8 cellular contexts compared by ENCODE assay signal in genomic region chr3:5026046-5026362, GRCh38. TPM values are rescaled to one million over a fixed set of nuclear protein-coding genes. Genes with fewer than 3 reads are reported as not detected.
DNase-seq lines count a peak whose midpoint lies in the region; ATAC-seq and TF ChIP-seq lines count a peak whose summit lies in the region.

No MANE protein-coding gene starts in this region.

- H3K9me3 ChIP-seq in sigmoid colon: no peaks in the 10 kb centered on the region

- no peaks in the 10 kb centered on the region for H3K36me3 ChIP-seq in sigmoid colon

- CTCF ChIA-PET in activated CD4-positive, alpha-beta memory T cell treated with anti-CD3 and anti-CD28 coated beads, Interleukin-2, amount 10 ng/mL, durations not matched to agents 7 days and 5 days (lab: Charles Lee): interaction anchor here (0.7 to 4.7 kb wide), 19 partner anchors 8 to 314 kb away, joined by 3 to 47 read pairs (median 5); partner anchors contain the start of gene BHLHE40

- intact Hi-C loops in sigmoid colon (cut with DNase I): loop anchor here (2.0 kb wide), 2 partner anchors 39 to 305 kb away; no protein-coding TSS in a partner anchor

- peaks cover 62% of the 10 kb centered on the region for H3K4me1 Mint-ChIP-seq in activated CD4-positive, alpha-beta memory T cell treated with anti-CD3 and anti-CD28 coated beads, Interleukin-2, amount 10 ng/mL, durations not matched to agents 7 days and 5 days

- no peaks in the 10 kb centered on the region for H3K9me3 Mint-ChIP-seq in activated CD4-positive, alpha-beta memory T cell treated with anti-CD3 and anti-CD28 coated beads, Interleukin-2, amount 10 ng/mL, durations not matched to agents 7 days and 5 days

- H3K4me3 ChIP-seq in GM12865 (ENCODE audit: low read depth, low read length) (peak overlapping the region; percentile 57), sigmoid colon (peak overlapping the region in 3 of 4 donors; percentile 54 to 64 (median 58))

- no peak for TF ChIP-seq EP300 in sigmoid colon (IDR thresholded peaks at IDR 0.05)

- H3K27me3 ChIP-seq in foreskin keratinocyte (no peaks in the 10 kb centered on the region), sigmoid colon (no peaks in the 10 kb centered on the region)

- TF ChIP-seq POLR2A in sigmoid colon (IDR thresholded peaks at IDR 0.05): no peak

- peak overlapping the region; percentile 58 for H3K4me3 Mint-ChIP-seq in activated CD4-positive, alpha-beta memory T cell treated with anti-CD3 and anti-CD28 coated beads, Interleukin-2, amount 10 ng/mL, durations not matched to agents 7 days and 5 days

- WGBS in sigmoid colon, 2 donors: 51 to 61% methylated on average over 5 of the region's 5 CpGs

- peaks cover 35% of the 10 kb centered on the region for H3K4me1 ChIP-seq in foreskin keratinocyte
- H3K4me1 ChIP-seq in sigmoid colon: peaks cover 0 to 18% (median 7%) of the 10 kb centered on the region in 4 donors

- POLR2A ChIA-PET in activated CD4-positive, alpha-beta memory T cell treated with anti-CD3 and anti-CD28 coated beads, Interleukin-2, amount 10 ng/mL, durations not matched to agents 7 days and 5 days (lab: Charles Lee): interaction anchor here (0.6 to 18.8 kb wide), 10 partner anchors 9 to 314 kb away, joined by 3 to 588 read pairs (median 4); partner anchors contain the start of gene BHLHE40

- peak overlapping the region; percentile 97 for H3K27ac ChIP-seq in foreskin keratinocyte
- peak overlapping the region; percentile 68 to 91 (median 78) for H3K27ac ChIP-seq in sigmoid colon

- ATAC-seq in foreskin keratinocyte: no peak

- DNase-seq in GM12865 (ENCODE audit: low read depth) (no peak), foreskin keratinocyte (no peak), sigmoid colon (no peak), NCI-H1048 (lab: John Stamatoyannopoulos, UW) (no peak), NCI-H1105 treated with DMSO at 0.1 percent for 48 hours (lab: John Stamatoyannopoulos, UW) (no peak), NCI-H2107 (lab: John Stamatoyannopoulos, UW) (no peak), putamen (ENCODE audit: low spot score) (no peak)
- DNase-seq in activated CD4-positive, alpha-beta memory T cell treated with anti-CD3 and anti-CD28 coated beads, Interleukin-2, amount 10 ng/mL, durations not matched to agents 7 days and 5 days: no peak

- no peak for TF ChIP-seq CTCF in GM12865 (IDR thresholded peaks at IDR 0.05; ENCODE audit: insufficient read depth, low read depth, low read length, missing control alignments)
- no peak for TF ChIP-seq CTCF in foreskin keratinocyte (conservative IDR thresholded peaks at IDR 0.05)
- no peak for TF ChIP-seq CTCF in sigmoid colon (IDR thresholded peaks at IDR 0.05)

- H3K27me3 Mint-ChIP-seq in activated CD4-positive, alpha-beta memory T cell treated with anti-CD3 and anti-CD28 coated beads, Interleukin-2, amount 10 ng/mL, durations not matched to agents 7 days and 5 days: no peaks in the 10 kb centered on the region

- peak overlapping the region; percentile 65 for H3K27ac Mint-ChIP-seq in activated CD4-positive, alpha-beta memory T cell treated with anti-CD3 and anti-CD28 coated beads, Interleukin-2, amount 10 ng/mL, durations not matched to agents 7 days and 5 days

- H3K36me3 Mint-ChIP-seq in activated CD4-positive, alpha-beta memory T cell treated with anti-CD3 and anti-CD28 coated beads, Interleukin-2, amount 10 ng/mL, durations not matched to agents 7 days and 5 days (ENCODE audit: low read depth): no peaks in the 10 kb centered on the region

RNA-seq across cellular contexts. Expression of gene BHLHE40, which starts 46.8 kb away (rescaled TPM):
- 100 to 1,000 TPM; 316 to 318 TPM for total RNA-seq in activated CD4-positive, alpha-beta memory T cell treated with anti-CD3 and anti-CD28 coated beads, Interleukin-2, amount 10 ng/mL, durations not matched to agents 7 days and 5 days
- total RNA-seq in foreskin keratinocyte (78.2 and 96.0 TPM in 2 replicates), sigmoid colon (10 to 100 TPM; 12.5 to 81.9 (median 24.3) TPM)
- polyA plus RNA-seq in foreskin keratinocyte (44.6 and 47.5 TPM in 2 replicates), sigmoid colon (10 to 100 TPM; 11.1 to 32.2 (median 22.2) TPM)
